ENCODE assay signal across 20 cellular contexts in genomic region chr4:133068083-133068482, GRCh38.
A peak's percentile ranks its signal among the peaks of the same experiment; 100 is the strongest.
DNase-seq lines count a peak whose midpoint lies in the region; ATAC-seq, FAIRE-seq and TF ChIP-seq lines count a peak whose summit lies in the region.
"Had no signal": no experiment of that assay in that cellular context is flagged by ENCODE, and none has a peak within 500 bp of the region (broad histone marks: within the 10 kb centered on the region; RNA-seq: fewer than 3 reads in every experiment).

No MANE protein-coding gene starts in this region.

- H3K4me3 ChIP-seq in HepG2 (replicated peaks in 1 of 3; ENCODE audit: insufficient read depth in 1 of 3, low read depth in 2 of 3, low read length in 3 of 3) (no peak overlapping the region), right lobe of liver (no peak overlapping the region), K562 (no peak overlapping the region), small intestine (ENCODE audit: low read depth in 1 of 2, low read length in 2 of 2) (no peak overlapping the region)
- H3K4me3 ChIP-seq: A549; BLaER1 treated with 17β-estradiol and CSF1 and Interleukin-3, amounts not matched to agents 10 nM and 100 nM had no signal

- ATAC-seq in HepG2: no peak
- ATAC-seq in right lobe of liver: no peak
- no peak for ATAC-seq in K562
- ATAC-seq: A549; CD8-positive, alpha-beta T cell had no signal

- no peak for FAIRE-seq in HepG2 (lab: Jason Lieb, UNC)
- no peak for FAIRE-seq in K562 (lab: Jason Lieb, UNC)
- peak; percentile 62 for FAIRE-seq in small intestine (lab: Jason Lieb, UNC)
- FAIRE-seq: A549, G401.6, GM12891, GM19239 had no signal

- H3K27ac ChIP-seq in HepG2 (ENCODE audit: extremely low read length, insufficient read depth, low read length) (no peak overlapping the region), right lobe of liver (no peak overlapping the region), K562 (ENCODE audit: extremely low read depth, low read depth, low read length) (no peak overlapping the region), small intestine (ENCODE audit: low read depth in 1 of 2, low read length in 1 of 2) (no peak overlapping the region)
- H3K27ac ChIP-seq: 22Rv1; A549; BLaER1 treated with 17β-estradiol and CSF1 and Interleukin-3, amounts not matched to agents 10 nM and 100 nM; C4-2B had no signal

- 9% methylated on average over 2 of the region's 2 CpGs for WGBS in HepG2 (ENCODE audit: low lambda C conversion rate)
- 40% methylated on average over 2 of the region's 2 CpGs for WGBS in right lobe of liver (ENCODE audit: insufficient coverage, low coverage, low lambda C conversion rate, missing lambda C conversion rate)
- 0% methylated on average over 2 of the region's 2 CpGs for WGBS in K562 (ENCODE audit: insufficient coverage, low coverage, missing lambda C conversion rate)
- WGBS in small intestine, 3 donors: 39 to 87% (median 51%) methylated on average over 2 of the region's 2 CpGs

- TF ChIP-seq RAD21 in HepG2 (CRISPR knock-in tag; IDR thresholded peaks at IDR 0.05) (no peak), K562 (CRISPR knock-in tag; conservative IDR thresholded peaks at IDR 0.05 in 1 of 2, IDR thresholded peaks at IDR 0.05 in 1 of 2) (no peak)

- H3K79me2 ChIP-seq in HepG2 (ENCODE audit: insufficient read depth, low read length) (no peaks in the 10 kb centered on the region), K562 (ENCODE audit: control insufficient read depth, insufficient read depth, low read length) (no peaks in the 10 kb centered on the region)

- no peak for DNase-seq in HepG2 (ENCODE audit: low spot score)
- no peak for DNase-seq in right lobe of liver
- no peak for DNase-seq in K562 (ENCODE audit: extremely low read depth in 1 of 4, low spot score in 3 of 4)
- no peak for DNase-seq in small intestine
- DNase-seq in HuH-7.5 (ENCODE audit: low spot score): no peak
- DNase-seq in dedifferentiated amniotic fluid mesenchymal stem cell (ENCODE audit: extremely low spot score): no peak
- DNase-seq: AML-193; Caco-2; Calu3; CD4-positive, alpha-beta T cell; CD8-positive, alpha-beta T cell; DMS79 treated with DMSO at 0.1 percent for 48 hours; GF-D8 had no signal

- no peaks in the 10 kb centered on the region for H3K4me1 ChIP-seq in HepG2 (ENCODE audit: insufficient read depth, low read length)
- H3K4me1 ChIP-seq in right lobe of liver: no peaks in the 10 kb centered on the region
- no peaks in the 10 kb centered on the region for H3K4me1 ChIP-seq in K562 (replicated peaks in 1 of 2; ENCODE audit: control insufficient read depth in 2 of 2, insufficient read depth in 2 of 2, low read length in 2 of 2)
- no peaks in the 10 kb centered on the region for H3K4me1 ChIP-seq in small intestine (ENCODE audit: control insufficient read depth in 2 of 2, insufficient read depth in 1 of 2, low read depth in 1 of 2, low read length in 1 of 2)
- H3K4me1 ChIP-seq: A549; BLaER1 treated with 17β-estradiol and CSF1 and Interleukin-3, amounts not matched to agents 10 nM and 100 nM; Caco-2 had no signal

- TF ChIP-seq CTCF in HepG2 (CRISPR knock-in tag; IDR thresholded peaks at IDR 0.05) (no peak), right lobe of liver (IDR thresholded peaks at IDR 0.05) (no peak), K562 (IDR thresholded peaks at IDR 0.05 in 2 of 3, conservative IDR thresholded peaks at IDR 0.05 in 1 of 3; ENCODE audit: insufficient read depth in 2 of 3, low read depth in 1 of 3, low read length in 3 of 3) (no peak)

- POLR2A ChIA-PET in HepG2 (lab: Yijun Ruan, JAX): no interaction called here
- POLR2A ChIA-PET in K562 (lab: Yijun Ruan, JAX): no interaction called here

- H3K9me3 ChIP-seq in HepG2 (ENCODE audit: low read length) (peaks cover 46% of the 10 kb centered on the region), right lobe of liver (no peaks in the 10 kb centered on the region), K562 (replicated peaks; ENCODE audit: control insufficient read depth, insufficient read depth, low read depth, low read length) (no peaks in the 10 kb centered on the region), small intestine (ENCODE audit: control insufficient read depth, low read depth) (peaks cover 4% of the 10 kb centered on the region)
- H3K9me3 ChIP-seq: A549 had no signal

- no peaks in the 10 kb centered on the region for H3K36me3 ChIP-seq in HepG2 (replicated peaks in 1 of 2; ENCODE audit: control insufficient read depth in 1 of 2, insufficient read depth in 2 of 2, low read length in 2 of 2)
- H3K36me3 ChIP-seq in right lobe of liver: no peaks in the 10 kb centered on the region
- no peaks in the 10 kb centered on the region for H3K36me3 ChIP-seq in K562 (ENCODE audit: control insufficient read depth, insufficient read depth, low read length)
- no peaks in the 10 kb centered on the region for H3K36me3 ChIP-seq in small intestine (ENCODE audit: control insufficient read depth in 2 of 2, insufficient read depth in 2 of 2, low read length in 2 of 2)
- H3K36me3 ChIP-seq: BLaER1 treated with 17β-estradiol and CSF1 and Interleukin-3, amounts not matched to agents 10 nM and 100 nM had no signal

- CTCF ChIA-PET in HepG2 (lab: Yijun Ruan, JAX; ENCODE audit: low intra/inter-chr PET ratio, low total read pairs): no interaction called here
- CTCF ChIA-PET in K562 (lab: Yijun Ruan, JAX; ENCODE audit: low intra/inter-chr PET ratio): no interaction called here

- H4K20me1 ChIP-seq in HepG2 (ENCODE audit: insufficient read depth, low read length): no peaks in the 10 kb centered on the region
- H4K20me1 ChIP-seq in K562 (replicated peaks; ENCODE audit: control insufficient read depth, insufficient read depth, low read length): no peaks in the 10 kb centered on the region
- H4K20me1 ChIP-seq: BLaER1 treated with 17β-estradiol and CSF1 and Interleukin-3, amounts not matched to agents 10 nM and 100 nM had no signal

- H3K9me1 ChIP-seq in K562 (ENCODE audit: control insufficient read depth, insufficient read depth, low read length): no peaks in the 10 kb centered on the region

- H3K9ac ChIP-seq in HepG2 (ENCODE audit: insufficient read depth, low read depth, low read length) (no peak overlapping the region), K562 (ENCODE audit: insufficient read depth in 1 of 2, low read depth in 2 of 2, low read length in 2 of 2) (no peak overlapping the region)
- H3K9ac ChIP-seq: BLaER1 treated with 17β-estradiol and CSF1 and Interleukin-3, amounts not matched to agents 10 nM and 100 nM had no signal

- H3K27me3 ChIP-seq in HepG2 (ENCODE audit: control insufficient read depth in 1 of 2, insufficient read depth in 2 of 2, low read length in 2 of 2): no peaks in the 10 kb centered on the region
- no peaks in the 10 kb centered on the region for H3K27me3 ChIP-seq in right lobe of liver
- no peaks in the 10 kb centered on the region for H3K27me3 ChIP-seq in K562 (ENCODE audit: control insufficient read depth in 2 of 2, insufficient read depth in 2 of 2, low read length in 2 of 2)
- H3K27me3 ChIP-seq in small intestine (ENCODE audit: control insufficient read depth in 2 of 2, insufficient read depth in 2 of 2, low read length in 2 of 2): no peaks in the 10 kb centered on the region
- H3K27me3 ChIP-seq: BLaER1 treated with 17β-estradiol and CSF1 and Interleukin-3, amounts not matched to agents 10 nM and 100 nM had no signal

- TF ChIP-seq EP300 in HepG2 (IDR thresholded peaks at IDR 0.05; ENCODE audit: low read depth in 2 of 2, low read length in 2 of 2): no peak
- no peak for TF ChIP-seq EP300 in HepG2 (CRISPR knock-in tag; IDR thresholded peaks at IDR 0.05; ENCODE audit: borderline replicate concordance)
- TF ChIP-seq EP300 in K562 (IDR thresholded peaks at IDR 0.05; ENCODE audit: low read length): no peak

- in situ Hi-C loops in HepG2 (cut with HindIII; ENCODE audit: extremely low pct_ligation_motif_present, low pct_unique_long_range_greater_than_20kb): no loop called here
- in situ Hi-C loops in K562 (cut with MboI): no loop called here

- H2AFZ ChIP-seq in HepG2 (ENCODE audit: low read length) (no peak overlapping the region), K562 (ENCODE audit: low read depth, low read length) (no peak overlapping the region)

- H3K4me2 ChIP-seq in HepG2 (ENCODE audit: low read depth, low read length): no peak overlapping the region
- no peak overlapping the region for H3K4me2 ChIP-seq in K562 (ENCODE audit: insufficient read depth, low read length)
- H3K4me2 ChIP-seq: A549; BLaER1 treated with 17β-estradiol and CSF1 and Interleukin-3, amounts not matched to agents 10 nM and 100 nM had no signal

- intact Hi-C loops in HepG2 (cut with micrococcal nuclease; ENCODE audit: unreplicated experiment): no loop called here
- intact Hi-C loops in right lobe of liver (cut with DNase I): no loop called here
- intact Hi-C loops in K562 (cut with micrococcal nuclease): no loop called here

- BruUV-seq in HepG2 (replicated peaks; lab: Mats Ljungman, UMichigan): no TSS peak
- BruUV-seq in K562 (replicated peaks; lab: Mats Ljungman, UMichigan): no TSS peak

- TF ChIP-seq POLR2A in HepG2 (IDR thresholded peaks at IDR 0.05; ENCODE audit: insufficient read depth in 1 of 2, low read depth in 2 of 2, low read length in 2 of 2) (no peak), right lobe of liver (IDR thresholded peaks at IDR 0.05) (no peak), K562 (conservative IDR thresholded peaks at IDR 0.05) (no peak)

TF ChIP-seq in HepG2, 621 proteins besides CTCF, POLR2A, EP300 and RAD21 (continues in another document):
- TF ChIP-seq MIER2 (CRISPR knock-in tag; IDR thresholded peaks at IDR 0.05) (no peak), ZNF160 (CRISPR knock-in tag; IDR thresholded peaks at IDR 0.05) (peak; percentile 98)

TF ChIP-seq in K562, 482 proteins besides CTCF, POLR2A, EP300 and RAD21:
- TF ChIP-seq TRIM28 (IDR thresholded peaks at IDR 0.05): peak; percentile 81
- TF ChIP-seq SNIP1 (IDR thresholded peaks at IDR 0.05; ENCODE audit: low read depth): no peak
